Comparison of ENCODE assay signal across 15 cellular contexts in genomic region chr3:11187678-11188077, GRCh38. TPM values are rescaled to one million over a fixed set of nuclear protein-coding genes. Genes with fewer than 3 reads are reported as not detected.
"Had no signal": no experiment of that assay in that cellular context is flagged by ENCODE, and none has a peak within 500 bp of the region (broad histone marks: within the 10 kb centered on the region; RNA-seq: fewer than 3 reads in every experiment).

No MANE protein-coding gene starts in this region.

- FAIRE-seq: frontal cortex, keratinocyte, TTC549 had no signal

- ATAC-seq: lower lobe of right lung; natural killer cell; stimulated activated naive B cell treated with anti-CD40 and anti-IgM and Interleukin-4, amounts not matched to agents 10 μg/mL and 1 μg/mL and 100 μg/mL, for 72 hours had no signal

- H3K9ac ChIP-seq: parathyroid adenoma had no signal

- H3K4me3 ChIP-seq: esophagus muscularis mucosa, lower lobe of right lung, thoracic aorta, upper lobe of left lung had no signal

- H2AFZ ChIP-seq: parathyroid adenoma had no signal

- H3K9me3 ChIP-seq: esophagus muscularis mucosa, lower lobe of right lung, thoracic aorta, upper lobe of left lung had no signal

- H3K27me3 ChIP-seq: esophagus muscularis mucosa, upper lobe of left lung had no signal

- H3K27ac ChIP-seq: lower lobe of right lung, parathyroid adenoma, upper lobe of left lung had no signal

- DNase-seq: activated CD4-positive, alpha-beta T cell treated with anti-CD3 and anti-CD28 coated beads, Interleukin-2, amount 50 U/mL, for 48 hours; activated naive CD8-positive, alpha-beta T cell treated with anti-CD3 and anti-CD28 coated beads, Interleukin-2, amount 10 ng/mL, durations not matched to agents 7 days and 5 days; activated T-cell treated with anti-CD3 and anti-CD28 coated beads for 4 hours; cortex of kidney; effector CD4-positive, alpha-beta T cell; lower lobe of right lung; natural killer cell; stimulated activated naive B cell treated with anti-CD40 and anti-IgM and Interleukin-4, amounts not matched to agents 10 μg/mL and 1 μg/mL and 100 μg/mL, for 72 hours; upper lobe of left lung had no signal

- H3K36me3 ChIP-seq: esophagus muscularis mucosa, lower lobe of right lung, thoracic aorta, upper lobe of left lung had no signal

- H3K79me2 ChIP-seq: parathyroid adenoma had no signal

RNA-seq across cellular contexts. Expression of gene HRH1, which starts 33.4 kb away (rescaled TPM):
- total RNA-seq: natural killer cell had no signal
